ENCODE assay signal across 23 cellular contexts in genomic region chr21:42736646-42737350, GRCh38.
DNase-seq lines count a peak whose midpoint lies in the region; ATAC-seq and TF ChIP-seq lines count a peak whose summit lies in the region.
"Had no signal": no experiment of that assay in that cellular context is flagged by ENCODE, and none has a peak within 500 bp of the region (broad histone marks: within the 10 kb centered on the region; RNA-seq: fewer than 3 reads in every experiment).

No MANE protein-coding gene starts in this region.

- H3K4me3 Mint-ChIP-seq in activated CD4-positive, alpha-beta T cell treated with anti-CD3 and anti-CD28 coated beads for 36 hours = no peak overlapping the region
- H3K4me3 Mint-ChIP-seq in endodermal cell (no peak overlapping the region), Caco-2 (ENCODE audit: unreplicated experiment) (no peak overlapping the region)
- H3K4me3 Mint-ChIP-seq: activated T-cell treated with anti-CD3 and anti-CD28 coated beads, Interleukin-2, amount 50 U/mL, for 4 hours; H9 had no signal

- H3K27me3 ChIP-seq in Peyer's patch (no peaks in the 10 kb centered on the region), endodermal cell (ENCODE audit: control insufficient read depth, insufficient read depth, low read length, poor library complexity, severe bottlenecking) (no peaks in the 10 kb centered on the region), prostate gland (replicated peaks; ENCODE audit: insufficient read depth) (no peaks in the 10 kb centered on the region), Caco-2 (replicated peaks; ENCODE audit: control insufficient read depth, insufficient read depth, low read length) (no peaks in the 10 kb centered on the region)
- H3K27me3 ChIP-seq: BE2C, esophagus squamous epithelium, right lobe of liver, uterus had no signal

- H3K27ac ChIP-seq in Peyer's patch (peak overlapping the region in 3 of 4 donors; percentile 80 to 93 (median 80)), endodermal cell (ENCODE audit: low read depth, low read length) (no peak overlapping the region), prostate gland (peak overlapping the region; percentile 10 to 63)

- H3K9me3 ChIP-seq in Peyer's patch = no peaks in the 10 kb centered on the region
- peaks cover 14% of the 10 kb centered on the region for H3K9me3 ChIP-seq in endodermal cell (ENCODE audit: control insufficient read depth, low read length)
- H3K9me3 ChIP-seq in prostate gland = no peaks in the 10 kb centered on the region
- H3K9me3 ChIP-seq in Caco-2 = no peaks in the 10 kb centered on the region
- H3K9me3 ChIP-seq: BE2C, esophagus squamous epithelium, right lobe of liver, uterus had no signal

- DNase-seq in activated CD4-positive, alpha-beta T cell treated with anti-CD3 and anti-CD28 coated beads for 36 hours = no peak
- no peak for DNase-seq in activated CD4-positive, alpha-beta T cell treated with anti-CD3 and anti-CD28 coated beads, Interleukin-2, amount 50 U/mL, for 4 hours
- DNase-seq in Peyer's patch (peak in 1 of 3 donors; percentile 47), endodermal cell (peak; percentile 31), prostate gland (ENCODE audit: low spot score) (no peak), Caco-2 (no peak), left cardiac atrium (no peak)
- DNase-seq: 8988T; activated T-cell treated with anti-CD3 and anti-CD28 coated beads, Interleukin-2, amount 50 U/mL, for 4 hours; BE2C; effector CD8-positive, alpha-beta T cell; esophagus squamous epithelium; GF-D8; H9; NCI-H1105; NCI-H2081 treated with DMSO at 0.1 percent for 48 hours; NCI-H510A treated with DMSO at 0.1 percent for 48 hours; RPMI8226; stimulated activated CD4-positive, alpha-beta T cell treated with anti-CD3 and anti-CD28 coated beads, Interleukin-1b, Interleukin-23, amount 100 ng/mL, for 48 hours; stimulated activated naive CD4-positive, alpha-beta T cell treated with Interleukin-2 at 50 U/mL for 16 hours; uterus had no signal

- H3K27me3 Mint-ChIP-seq in activated CD4-positive, alpha-beta T cell treated with anti-CD3 and anti-CD28 coated beads for 36 hours = no peaks in the 10 kb centered on the region
- H3K27me3 Mint-ChIP-seq in endodermal cell (ENCODE audit: insufficient read depth) = no peaks in the 10 kb centered on the region
- no peaks in the 10 kb centered on the region for H3K27me3 Mint-ChIP-seq in Caco-2 (ENCODE audit: insufficient read depth, unreplicated experiment)

- no TSS peak for BruUV-seq in Caco-2 (replicated peaks; lab: Mats Ljungman, UMichigan)

- H3K4me1 ChIP-seq in Peyer's patch (peaks cover 0 to 54% (median 10%) of the 10 kb centered on the region in 4 donors), endodermal cell (ENCODE audit: control insufficient read depth, insufficient read depth, low read length) (no peaks in the 10 kb centered on the region), prostate gland (replicated peaks) (peaks cover 15% of the 10 kb centered on the region), Caco-2 (peaks cover 28% of the 10 kb centered on the region)
- H3K4me1 ChIP-seq: BE2C had no signal

- peak overlapping the region; percentile 96 for H3K27ac Mint-ChIP-seq in activated CD4-positive, alpha-beta T cell treated with anti-CD3 and anti-CD28 coated beads for 36 hours
- no peak overlapping the region for H3K27ac Mint-ChIP-seq in endodermal cell
- no peak overlapping the region for H3K27ac Mint-ChIP-seq in Caco-2 (ENCODE audit: unreplicated experiment)
- H3K27ac Mint-ChIP-seq: H9 had no signal

- no peak overlapping the region for H3K9ac ChIP-seq in endodermal cell (ENCODE audit: extremely low read depth, low read length, poor library complexity, severe bottlenecking)

- peaks cover 2% of the 10 kb centered on the region for H3K36me3 Mint-ChIP-seq in activated CD4-positive, alpha-beta T cell treated with anti-CD3 and anti-CD28 coated beads for 36 hours (ENCODE audit: low read depth)
- peaks cover 83% of the 10 kb centered on the region for H3K36me3 Mint-ChIP-seq in endodermal cell (ENCODE audit: low read depth)
- no peaks in the 10 kb centered on the region for H3K36me3 Mint-ChIP-seq in Caco-2 (ENCODE audit: insufficient read depth, unreplicated experiment)

- no peak for ATAC-seq in activated CD4-positive, alpha-beta T cell treated with anti-CD3 and anti-CD28 coated beads for 36 hours
- ATAC-seq in HG02852 (IDR thresholded peaks at IDR 0.05; ENCODE audit: unreplicated experiment) (no peak), left cardiac atrium (no peak)
- ATAC-seq: activated T-cell treated with anti-CD3 and anti-CD28 coated beads, Interleukin-2, amount 50 U/mL, for 4 hours; right lobe of liver had no signal

- no peaks in the 10 kb centered on the region for H3K9me3 Mint-ChIP-seq in activated CD4-positive, alpha-beta T cell treated with anti-CD3 and anti-CD28 coated beads for 36 hours (ENCODE audit: low read depth)
- H3K9me3 Mint-ChIP-seq in endodermal cell (no peaks in the 10 kb centered on the region), Caco-2 (ENCODE audit: unreplicated experiment) (no peaks in the 10 kb centered on the region)
- H3K9me3 Mint-ChIP-seq: activated T-cell treated with anti-CD3 and anti-CD28 coated beads, Interleukin-2, amount 50 U/mL, for 4 hours; H9 had no signal

- peaks cover 0 to 40% (median 0%) of the 10 kb centered on the region in 3 donors for H3K36me3 ChIP-seq in Peyer's patch
- H3K36me3 ChIP-seq in endodermal cell (ENCODE audit: control insufficient read depth, insufficient read depth, low read length) = peaks cover 77% of the 10 kb centered on the region
- no peaks in the 10 kb centered on the region for H3K36me3 ChIP-seq in prostate gland
- H3K36me3 ChIP-seq in Caco-2 (ENCODE audit: control insufficient read depth, insufficient read depth, low read length) = no peaks in the 10 kb centered on the region; the same call in 1 of the 2 replicates
- H3K36me3 ChIP-seq: right lobe of liver, uterus had no signal

- intact Hi-C loops in activated CD4-positive, alpha-beta T cell treated with anti-CD3 and anti-CD28 coated beads for 36 hours (cut with DNase I, micrococcal nuclease) = loop anchor here in 1 of 2 experiments (5.0 kb wide), 1 partner anchor 81 kb away; no protein-coding TSS in a partner anchor
- intact Hi-C loops in prostate gland (cut with DNase I) (loop anchor here (10.0 kb wide), 1 partner anchor 82 kb away; the partner anchor contains the start of gene PDE9A), Caco-2 (cut with micrococcal nuclease; ENCODE audit: unreplicated experiment) (no loop called here), left cardiac atrium (cut with DNase I) (no loop called here)

- H3K4me3 ChIP-seq in Peyer's patch = peak overlapping the region in 1 of 4 donors; percentile 21
- H3K4me3 ChIP-seq in endodermal cell (ENCODE audit: low read length) = no peak overlapping the region
- H3K4me3 ChIP-seq in prostate gland = no peak overlapping the region
- no peak overlapping the region for H3K4me3 ChIP-seq in Caco-2 (ENCODE audit: low read depth, low read length)
- H3K4me3 ChIP-seq: esophagus squamous epithelium, right lobe of liver, uterus had no signal

- H3K4me1 Mint-ChIP-seq in activated CD4-positive, alpha-beta T cell treated with anti-CD3 and anti-CD28 coated beads for 36 hours = peaks cover 37% of the 10 kb centered on the region
- peaks cover 15% of the 10 kb centered on the region for H3K4me1 Mint-ChIP-seq in endodermal cell
- peaks cover 21% of the 10 kb centered on the region for H3K4me1 Mint-ChIP-seq in Caco-2 (ENCODE audit: low read depth, unreplicated experiment)

- CTCF ChIA-PET in activated CD4-positive, alpha-beta T cell treated with anti-CD3 and anti-CD28 coated beads for 36 hours (lab: Charles Lee) = no interaction called here
- CTCF ChIA-PET in Caco-2 (lab: Charles Lee) = no interaction called here

- no peak for TF ChIP-seq CTCF in Peyer's patch (IDR thresholded peaks at IDR 0.05)
- TF ChIP-seq CTCF in endodermal cell (conservative IDR thresholded peaks at IDR 0.05) = no peak
- no peak for TF ChIP-seq CTCF in prostate gland (IDR thresholded peaks at IDR 0.05)
- TF ChIP-seq CTCF in Caco-2 (IDR thresholded peaks at IDR 0.05; ENCODE audit: insufficient read depth in 1 of 2, low read depth in 1 of 2, low read length in 1 of 2, severe bottlenecking in 1 of 2, unreplicated experiment in 1 of 2) = no peak

- POLR2A ChIA-PET in activated CD4-positive, alpha-beta T cell treated with anti-CD3 and anti-CD28 coated beads for 36 hours (lab: Charles Lee) = no interaction called here
- POLR2A ChIA-PET in Caco-2 (lab: Charles Lee) = no interaction called here

- no peak for TF ChIP-seq POLR2A in Peyer's patch (IDR thresholded peaks at IDR 0.05)
- TF ChIP-seq POLR2A in prostate gland (IDR thresholded peaks at IDR 0.05) = no peak

- 93% methylated on average over 6 to 12 of the region's 12 CpGs for WGBS in endodermal cell (ENCODE audit: insufficient coverage in 1 of 2, insufficient read length in 1 of 2), 2 experiments
- WGBS in prostate gland = 80% methylated on average over 12 of the region's 12 CpGs
